ENCODE assay signal across 8 cellular contexts in genomic region chr20:20052074-20052970, GRCh38. TPM values are rescaled to one million over a fixed set of nuclear protein-coding genes. Genes with fewer than 3 reads are reported as not detected.
A peak's percentile ranks its signal among the peaks of the same experiment; 100 is the strongest.
DNase-seq lines count a peak whose midpoint lies in the region; ATAC-seq and TF ChIP-seq lines count a peak whose summit lies in the region.

Gene CFAP61, plus strand, starts transcription at chr20:20052532. Its CDS starts 4,122 bp downstream, at chr20:20056654.
Gene CRNKL1, minus strand, starts transcription at chr20:20052466. Its CDS starts 124 bp downstream, at chr20:20052342.

- H2BK5ac ChIP-seq in trophoblast cell (ENCODE audit: low read depth, low read length, poor library complexity), result no peak within 1 kb of the TSS

- no peak within 1 kb of the TSS for H2AK5ac ChIP-seq in trophoblast cell (ENCODE audit: low read length)

- H2BK12ac ChIP-seq in trophoblast cell (ENCODE audit: low read length), result no peak within 1 kb of the TSS

- peak within 1 kb of the TSS; percentile 19 for H2BK120ac ChIP-seq in trophoblast cell (ENCODE audit: insufficient read depth, low read length, poor library complexity)

- H4K8ac ChIP-seq in trophoblast cell (ENCODE audit: low read depth, low read length), result peak within 1 kb of the TSS; percentile 81

- H3K27ac ChIP-seq in heart left ventricle (peak within 1 kb of the TSS; percentile 54 to 83 (median 79)), trophoblast cell (ENCODE audit: low read depth, low read length) (peak within 1 kb of the TSS; percentile 21), transverse colon (peak within 1 kb of the TSS; percentile 85 to 94 (median 92))

- H3K4me2 ChIP-seq in trophoblast cell (ENCODE audit: low read length), result peak within 1 kb of the TSS; percentile 80

- H3K23ac ChIP-seq in trophoblast cell (ENCODE audit: low read length), result no peak within 1 kb of the TSS

- DNase-seq in GM13976 (ENCODE audit: low spot score) (peak; percentile 95), NCI-H1436 treated with DMSO at 0.1 percent for 48 hours (lab: John Stamatoyannopoulos, UW) (peak; percentile 77), T follicular helper cell (ENCODE audit: low read depth) (peak; percentile 96), amniotic epithelial cell (ENCODE audit: low read depth) (peak; percentile 94), heart left ventricle (peak; percentile 96 to 98 (median 97)), trophoblast cell (peak; percentile 97 to 99), transverse colon (peak; percentile 97)

- peak within 1 kb of the TSS; percentile 39 for H3K4ac ChIP-seq in trophoblast cell (ENCODE audit: low read depth, low read length)

- WGBS in heart left ventricle, 4 donors, result 0% methylated on average over 40 to 67 of the region's 67 CpGs
- no CpG with 5 or more reads among the region's 67 CpGs for WGBS in trophoblast cell (ENCODE audit: extremely low coverage, insufficient coverage, insufficient read length)
- WGBS in transverse colon (ENCODE audit: low coverage in 1 of 2), 2 donors, result 0 to 3% methylated on average over 8 to 64 of the region's 67 CpGs

- H3K79me1 ChIP-seq in trophoblast cell (ENCODE audit: low read length), result peaks cover 3% of the 10 kb centered on the region

- H3K18ac ChIP-seq in trophoblast cell (ENCODE audit: low read length), result peak within 1 kb of the TSS; percentile 22

- intact Hi-C loops in heart left ventricle (cut with DNase I) (loop anchor here in 4 of 10 donors (2.0 to 5.0 kb wide), 2 partner anchors 35 to 358 kb away; partner anchors contain the start of gene NAA20 (in 3 of the 4)), transverse colon (cut with DNase I; ENCODE audit: low total_unique reads) (no loop called here)

- H3K36me3 ChIP-seq in heart left ventricle (peaks cover 0 to 33% (median 32%) of the 10 kb centered on the region in 9 donors), trophoblast cell (ENCODE audit: control insufficient read depth in 1 of 2, insufficient read depth in 2 of 2, low read length in 2 of 2) (peaks cover 3 to 11% of the 10 kb centered on the region in 2 experiments), transverse colon (peaks cover 0 to 30% (median 14%) of the 10 kb centered on the region in 4 donors)

- H3K14ac ChIP-seq in trophoblast cell (ENCODE audit: low read length), result peak within 1 kb of the TSS; percentile 54

- peak in 1 of 2 donors; percentile 20 for TF ChIP-seq POLR2A in heart left ventricle (IDR thresholded peaks at IDR 0.05)
- peak; percentile 71 for TF ChIP-seq POLR2A in transverse colon (IDR thresholded peaks at IDR 0.05)

- H4K12ac ChIP-seq in trophoblast cell (ENCODE audit: low read depth, low read length), result peak within 1 kb of the TSS; percentile 7

- in situ Hi-C loops in GM13976 (cut with MboI; ENCODE audit: low sequenced_read_pairs, unreplicated experiment), result no loop called here
- in situ Hi-C loops in transverse colon (cut with MboI; ENCODE audit: low pct_ligation_motif_present in 1 of 4, low pct_unique_long_range_greater_than_20kb in 1 of 4, low sequenced_read_pairs in 3 of 4), result no loop called here

- H3K9me3 ChIP-seq in heart left ventricle, result no peaks in the 10 kb centered on the region
- H3K9me3 ChIP-seq in trophoblast cell (ENCODE audit: insufficient read depth, low read depth, low read length), result no peaks in the 10 kb centered on the region
- H3K9me3 ChIP-seq in transverse colon, result no peaks in the 10 kb centered on the region

- H3K9ac ChIP-seq in trophoblast cell (ENCODE audit: low read length), result peak within 1 kb of the TSS; percentile 74

- peak; percentile 93 for ATAC-seq in HG02852 (IDR thresholded peaks at IDR 0.05; ENCODE audit: unreplicated experiment)
- peak; percentile 95 to 99 (median 98) for ATAC-seq in heart left ventricle

- H3K27me3 ChIP-seq in heart left ventricle, result no peaks in the 10 kb centered on the region
- no peaks in the 10 kb centered on the region for H3K27me3 ChIP-seq in trophoblast cell (ENCODE audit: insufficient read depth, low read length)
- peaks cover 21% of the 10 kb centered on the region for H3K27me3 ChIP-seq in transverse colon

- H2AFZ ChIP-seq in trophoblast cell (ENCODE audit: insufficient read depth, low read length, poor library complexity), result peak within 1 kb of the TSS; percentile 49

- H3K4me1 ChIP-seq in heart left ventricle (peaks cover 0 to 20% (median 12%) of the 10 kb centered on the region in 12 donors), trophoblast cell (ENCODE audit: control insufficient read depth in 1 of 2, insufficient read depth in 2 of 2, low read length in 2 of 2) (no peaks in the 10 kb centered on the region), transverse colon (peaks cover 3 to 17% (median 8%) of the 10 kb centered on the region in 4 donors)

- peak within 1 kb of the TSS; percentile 67 to 99 (median 88) for H3K4me3 ChIP-seq in heart left ventricle
- peak within 1 kb of the TSS; percentile 96 for H3K4me3 ChIP-seq in trophoblast cell (ENCODE audit: low read depth, low read length)
- peak within 1 kb of the TSS; percentile 78 to 93 (median 85) for H3K4me3 ChIP-seq in transverse colon

- peak within 1 kb of the TSS; percentile 65 for H4K91ac ChIP-seq in trophoblast cell (ENCODE audit: low read depth, low read length)

- TF ChIP-seq EP300 in transverse colon (IDR thresholded peaks at IDR 0.05; ENCODE audit: low read depth), result no peak

- TF ChIP-seq CTCF in GM13976 (IDR thresholded peaks at IDR 0.05; ENCODE audit: borderline replicate concordance, control extremely low read depth, extremely low read depth, insufficient read depth, missing control alignments), result no peak
- TF ChIP-seq CTCF in heart left ventricle (IDR thresholded peaks at IDR 0.05), result peak in 1 of 12 donors; percentile 6
- peak in 2 of 5 experiments; percentile 40 to 58 for TF ChIP-seq CTCF in transverse colon (IDR thresholded peaks at IDR 0.05)

- H3K79me2 ChIP-seq in trophoblast cell (ENCODE audit: control insufficient read depth, insufficient read depth, low read length, poor library complexity), result peaks cover 3% of the 10 kb centered on the region

RNA-seq across cellular contexts. Expression of gene CFAP61, which starts in this region (rescaled TPM):
- total RNA-seq in heart left ventricle, result 100 to 1,000 TPM in 1 of 9 donors, 10 to 100 TPM in 8; 17.5 to 102 (median 45.8) TPM
- 10 to 100 TPM; 12.1 to 17.4 TPM for polyA plus RNA-seq in heart left ventricle
- 0.14 TPM in 1 of 2 replicates, not detected in the other for polyA plus RNA-seq in trophoblast cell (2013)
- under 1 TPM in 1 of 4 donors, not detected in 3; 0.27 TPM for total RNA-seq in transverse colon

RNA-seq across cellular contexts. Expression of gene CRNKL1, which starts in this region (rescaled TPM):
- total RNA-seq in heart left ventricle (10 to 100 TPM; 13.4 to 21.5 (median 17.5) TPM), transverse colon (10 to 100 TPM; 12.3 to 22.1 (median 15.6) TPM)
- polyA plus RNA-seq in heart left ventricle, result 10 to 100 TPM; 11.4 to 12.7 TPM
- polyA plus RNA-seq in trophoblast cell (2013), result 17.1 and 17.8 TPM in 2 replicates

Comparison
In these comparisons a context has a peak if more than half of its experiments do, and no peak if none do; other contexts are left out.
1. Peak in every context shown above with its lines: DNase-seq, ATAC-seq, H3K4me3 ChIP-seq and H3K27ac ChIP-seq.
2. RNA of gene CFAP61 (total RNA-seq): 17.5 to 102 TPM in heart left ventricle; 0.27 TPM in transverse colon; every median in the first group is over 10 times any median in the second.
3. H3K27ac ChIP-seq: peak in every context shown above with its lines; median percentile 92 in transverse colon; 79 in heart left ventricle; 21 in trophoblast cell.